In the genomic region with DNA sequence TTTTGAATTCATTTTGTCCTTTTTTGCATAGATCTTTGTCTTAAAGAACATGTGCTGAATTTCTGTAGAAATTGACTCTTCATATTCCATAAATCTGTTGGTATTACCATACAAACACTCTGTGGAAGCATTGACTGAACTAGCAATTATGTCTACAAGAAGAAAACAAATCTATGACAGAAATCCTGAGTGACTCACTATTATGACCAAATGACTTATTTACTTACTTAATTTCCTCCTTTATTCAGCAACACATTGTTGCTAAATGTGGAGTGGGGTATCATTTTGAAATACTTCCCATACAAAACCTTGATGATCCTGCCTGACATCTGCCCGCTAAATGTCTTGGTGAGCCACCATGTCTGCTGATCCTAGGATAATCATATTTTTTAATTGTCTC, we compare ENCODE assay signal across 13 cellular contexts.
A peak's percentile ranks its signal among the peaks of the same experiment; 100 is the strongest.
DNase-seq lines count a peak whose midpoint lies in the region; FAIRE-seq lines count a peak whose summit lies in the region.
"Had no signal": no experiment of that assay in that cellular context is flagged by ENCODE, and none has a peak within 500 bp of the region (broad histone marks: within the 10 kb centered on the region; RNA-seq: fewer than 3 reads in every experiment).

No MANE protein-coding gene starts in this region.

- FAIRE-seq in islet of Langerhans (lab: Jason Lieb, UNC) = peak; percentile 86
- FAIRE-seq: A204.1 had no signal

- DNase-seq in NCI-H748 (lab: John Stamatoyannopoulos, UW; ENCODE audit: unreplicated experiment) (peak; percentile 33), NCI-H748 treated with DMSO at 0.1 percent for 48 hours (lab: John Stamatoyannopoulos, UW) (no peak), NCI-H1417 (lab: John Stamatoyannopoulos, UW) (peak in 2 of 3 experiments; percentile 18 to 81), amniotic epithelial cell (ENCODE audit: low read depth) (peak; percentile 38), AG08395 (ENCODE audit: low spot score) (no peak), RPMI8226 (no peak), DMS153 treated with DMSO at 0.1 percent for 48 hours (lab: John Stamatoyannopoulos, UW; ENCODE audit: unreplicated experiment) (no peak)
- DNase-seq: DMS153, NCI-H187, SHP77 treated with DMSO at 0.1 percent for 48 hours, T-helper 17 cell had no signal

Comparison
In these comparisons a context has a peak if more than half of its experiments do, and no peak if none do; other contexts are left out.
1. DNase-seq: peak in NCI-H748 (single experiment), NCI-H1417 (2 of 3) and amniotic epithelial cell (single experiment); none in NCI-H748 treated with DMSO at 0.1 percent for 48 hours (single experiment), AG08395 (single experiment), RPMI8226 (single experiment) and DMS153 treated with DMSO at 0.1 percent for 48 hours (single experiment).